ENCODE assay signal across 14 cellular contexts in the genomic region with DNA sequence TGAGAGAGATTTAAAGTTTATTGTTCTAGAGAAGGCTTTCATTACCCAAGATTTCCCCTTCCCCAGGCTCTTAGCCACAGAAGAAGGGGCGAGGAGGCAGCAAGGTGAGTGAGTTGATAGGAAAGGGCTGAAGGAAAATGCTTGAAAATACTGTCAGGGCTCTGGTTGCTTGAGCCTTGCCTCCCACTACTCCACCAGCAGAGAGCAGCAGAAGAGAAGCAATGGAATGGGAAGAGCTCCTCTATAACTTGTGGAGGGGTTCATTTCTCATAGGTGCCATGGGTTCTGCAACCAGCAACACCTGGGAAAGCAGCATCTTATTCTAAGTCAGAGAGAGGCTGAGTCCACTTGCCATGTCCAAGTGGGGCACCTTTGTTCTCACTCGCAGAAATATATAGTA.
DNase-seq lines count a peak whose midpoint lies in the region; ATAC-seq, FAIRE-seq and TF ChIP-seq lines count a peak whose summit lies in the region.
"Had no signal": no experiment of that assay in that cellular context is flagged by ENCODE, and none has a peak within 500 bp of the region (broad histone marks: within the 10 kb centered on the region; RNA-seq: fewer than 3 reads in every experiment).

No MANE protein-coding gene starts in this region.

- no peak for ATAC-seq in GM21381 (IDR thresholded peaks at IDR 0.05; ENCODE audit: unreplicated experiment)
- ATAC-seq: T-helper 17 cell had no signal

- no TSS peak for BruUV-seq in MCF 10A (replicated peaks; lab: Mats Ljungman, UMichigan)

- POLR2A ChIA-PET in MCF 10A (lab: Yijun Ruan, JAX) = no interaction called here

- no peak overlapping the region for H3K4me3 ChIP-seq in breast epithelium
- no peak overlapping the region for H3K4me3 ChIP-seq in hepatocyte
- H3K4me3 ChIP-seq: left ventricle myocardium inferior had no signal

- no peaks in the 10 kb centered on the region for H3K79me2 ChIP-seq in hepatocyte

- TF ChIP-seq CTCF in MCF 10A (IDR thresholded peaks at IDR 0.05; ENCODE audit: unreplicated experiment) = peak; percentile 34
- TF ChIP-seq CTCF in breast epithelium (IDR thresholded peaks at IDR 0.05) = no peak
- TF ChIP-seq CTCF in hepatocyte (IDR thresholded peaks at IDR 0.05; ENCODE audit: poor library complexity) = peak; percentile 41

- WGBS in hepatocyte (ENCODE audit: low lambda C conversion rate, missing lambda C conversion rate) = 69% methylated on average over 2 of the region's 2 CpGs

- no peaks in the 10 kb centered on the region for H4K20me1 ChIP-seq in hepatocyte (ENCODE audit: insufficient read depth, poor library complexity, severe bottlenecking)

- no peaks in the 10 kb centered on the region for H3K9me3 ChIP-seq in breast epithelium
- no peaks in the 10 kb centered on the region for H3K9me3 ChIP-seq in hepatocyte (ENCODE audit: low read depth)
- H3K9me3 ChIP-seq: left ventricle myocardium inferior had no signal

- no peaks in the 10 kb centered on the region for H3K9me2 ChIP-seq in hepatocyte (replicated peaks; ENCODE audit: insufficient read depth)

- H3K27me3 ChIP-seq in breast epithelium = no peaks in the 10 kb centered on the region
- no peaks in the 10 kb centered on the region for H3K27me3 ChIP-seq in hepatocyte

- TF ChIP-seq POLR2A in breast epithelium (IDR thresholded peaks at IDR 0.05) = no peak

- no peak overlapping the region for H2AFZ ChIP-seq in hepatocyte

- DNase-seq in MCF 10A (ENCODE audit: unreplicated experiment) (no peak), breast epithelium (ENCODE audit: low spot score in 2 of 2) (no peak), SK-N-DZ (ENCODE audit: low spot score) (peak; percentile 10), hepatocyte (ENCODE audit: low spot score) (peak; percentile 17), urothelium cell line (ENCODE audit: low spot score) (peak; percentile 27), COR-L47 (lab: John Stamatoyannopoulos, UW) (no peak), nucleus accumbens (lab: John Stamatoyannopoulos, UW) (no peak)
- DNase-seq: activated CD4-positive, alpha-beta memory T cell treated with anti-CD3 and anti-CD28 coated beads, Interleukin-2, amount 10 ng/mL, durations not matched to agents 7 days and 5 days; activated naive CD4-positive, alpha-beta T cell treated with anti-CD3 and anti-CD28 coated beads, Interleukin-2, amount 50 U/mL, for 16 hours; foreskin melanocyte; left ventricle myocardium inferior; NCI-H1092 treated with DMSO at 0.1 percent for 48 hours; T-helper 17 cell had no signal

- no peaks in the 10 kb centered on the region for H3K27me3 Mint-ChIP-seq in MCF 10A (ENCODE audit: insufficient read depth, unreplicated experiment)
- H3K27me3 Mint-ChIP-seq: activated CD4-positive, alpha-beta memory T cell treated with anti-CD3 and anti-CD28 coated beads, Interleukin-2, amount 10 ng/mL, durations not matched to agents 7 days and 5 days; T-helper 17 cell had no signal

- H3K36me3 Mint-ChIP-seq in MCF 10A (ENCODE audit: insufficient read depth, unreplicated experiment) = no peaks in the 10 kb centered on the region

- H3K9me3 Mint-ChIP-seq in MCF 10A (ENCODE audit: unreplicated experiment) = no peaks in the 10 kb centered on the region

- H3K36me3 ChIP-seq in breast epithelium = no peaks in the 10 kb centered on the region
- no peaks in the 10 kb centered on the region for H3K36me3 ChIP-seq in hepatocyte (replicated peaks; ENCODE audit: insufficient read depth, low read depth)
- H3K36me3 ChIP-seq: left ventricle myocardium inferior had no signal

- H3K27ac ChIP-seq in breast epithelium (no peak overlapping the region), hepatocyte (no peak overlapping the region)
- H3K27ac ChIP-seq: left ventricle myocardium inferior had no signal

- CTCF ChIA-PET in MCF 10A (lab: Yijun Ruan, JAX) = interaction anchor here (0.7 kb wide), 1 partner anchor 1214 kb away, joined by 3 read pairs; no protein-coding TSS in a partner anchor

- H3K4me1 Mint-ChIP-seq in MCF 10A (ENCODE audit: insufficient read depth, unreplicated experiment) = peaks cover 11% of the 10 kb centered on the region
- H3K4me1 Mint-ChIP-seq: activated CD4-positive, alpha-beta memory T cell treated with anti-CD3 and anti-CD28 coated beads, Interleukin-2, amount 10 ng/mL, durations not matched to agents 7 days and 5 days; T-helper 17 cell had no signal

- no peak overlapping the region for H3K27ac Mint-ChIP-seq in MCF 10A (ENCODE audit: low read depth, unreplicated experiment)
- H3K27ac Mint-ChIP-seq: activated CD4-positive, alpha-beta memory T cell treated with anti-CD3 and anti-CD28 coated beads, Interleukin-2, amount 10 ng/mL, durations not matched to agents 7 days and 5 days; T-helper 17 cell had no signal

- intact Hi-C loops in MCF 10A (cut with micrococcal nuclease) = no loop called here
- intact Hi-C loops in breast epithelium (cut with DNase I; ENCODE audit: low total_unique reads) = no loop called here

- no peak overlapping the region for H3K4me3 Mint-ChIP-seq in MCF 10A (ENCODE audit: unreplicated experiment)
- H3K4me3 Mint-ChIP-seq: activated CD4-positive, alpha-beta memory T cell treated with anti-CD3 and anti-CD28 coated beads, Interleukin-2, amount 10 ng/mL, durations not matched to agents 7 days and 5 days; T-helper 17 cell had no signal

- H3K4me1 ChIP-seq in breast epithelium (no peaks in the 10 kb centered on the region), hepatocyte (ENCODE audit: insufficient read depth) (no peaks in the 10 kb centered on the region)
- H3K4me1 ChIP-seq: left ventricle myocardium inferior had no signal

- no peak for FAIRE-seq in urothelium cell line (lab: Jason Lieb, UNC)

- no peak overlapping the region for H3K4me2 ChIP-seq in hepatocyte

Comparison
In these comparisons a context has a peak if more than half of its experiments do, and no peak if none do; other contexts are left out.
1. CTCF ChIP-seq: peak in MCF 10A (single experiment) and hepatocyte (single experiment); none in breast epithelium (0 of 3).
2. DNase-seq: peak in SK-N-DZ (single experiment), hepatocyte (single experiment) and urothelium cell line (single experiment); none in MCF 10A (single experiment), breast epithelium (0 of 2), COR-L47 (single experiment) and nucleus accumbens (0 of 56).